In the genomic region with DNA sequence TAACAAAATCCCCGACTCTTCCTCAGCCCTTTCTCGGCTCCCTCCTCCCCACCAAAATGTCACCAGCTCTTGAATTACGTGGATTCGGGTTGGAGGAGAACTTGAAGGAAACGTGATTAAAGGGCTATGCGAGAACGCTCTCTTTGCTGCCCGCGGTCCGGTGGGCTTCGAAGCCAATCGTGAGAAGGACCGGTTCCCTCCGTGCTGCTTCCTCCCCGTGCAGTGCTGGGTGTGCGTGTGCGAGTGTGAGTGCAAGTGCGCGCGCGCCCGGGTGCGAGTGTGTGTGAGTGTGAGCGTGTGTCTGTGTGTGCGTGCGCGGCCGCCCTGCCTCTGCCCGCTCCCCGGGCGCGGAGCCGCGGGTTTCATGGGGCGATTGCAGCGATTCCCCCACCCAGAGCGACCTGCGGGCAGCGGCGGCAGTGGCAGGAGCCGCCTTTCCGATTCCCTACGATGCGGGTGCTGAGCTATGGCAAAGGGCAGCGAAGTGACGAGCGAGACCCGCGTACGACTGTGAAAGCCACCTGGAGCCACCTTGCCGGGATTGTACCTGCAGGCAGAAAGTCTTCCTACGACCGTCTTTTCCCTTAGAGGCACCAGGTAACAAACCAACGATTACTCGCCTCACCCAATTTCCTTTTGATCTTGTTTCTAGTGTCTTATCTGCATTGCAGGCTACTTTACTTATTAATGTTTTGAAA, we compare ENCODE assay signal across 8 cellular contexts. TPM values are rescaled to one million over a fixed set of nuclear protein-coding genes. Genes with fewer than 3 reads are reported as not detected.
DNase-seq lines count a peak whose midpoint lies in the region; ATAC-seq lines count a peak whose summit lies in the region.

No MANE protein-coding gene starts in this region.

- H3K9ac ChIP-seq in iPS-20b (ENCODE audit: low read depth, low read length), result no peak overlapping the region

- ATAC-seq in GM19351 (IDR thresholded peaks at IDR 0.05; ENCODE audit: unreplicated experiment) (no peak), GM19397 (IDR thresholded peaks at IDR 0.05; ENCODE audit: unreplicated experiment) (no peak)

- peaks cover 8% of the 10 kb centered on the region for H3K4me1 Mint-ChIP-seq in T-helper 1 cell treated with Interleukin-12 subunit alpha and Interleukin-12 subunit beta and Interleukin-4 antibody, amounts not matched to agents 30 μg/mL and 1 μg/mL, for 36 hours (ENCODE audit: low read depth)
- no peaks in the 10 kb centered on the region for H3K4me1 Mint-ChIP-seq in activated T-helper 1 cell treated with anti-CD3 and anti-CD28 coated beads, Interleukin-12 subunit alpha, Interleukin-12 subunit beta, Interleukin-2, Interleukin-4 antibody, amounts not matched to agents 30 ng/mL and 10 ng/mL and 1 ng/mL, durations not matched to agents 14 hours and 24 hours and 36 hours (ENCODE audit: low read depth)

- no peaks in the 10 kb centered on the region for H3K9me3 Mint-ChIP-seq in T-helper 1 cell treated with Interleukin-12 subunit alpha and Interleukin-12 subunit beta and Interleukin-4 antibody, amounts not matched to agents 30 μg/mL and 1 μg/mL, for 36 hours
- H3K9me3 Mint-ChIP-seq in activated T-helper 1 cell treated with anti-CD3 and anti-CD28 coated beads, Interleukin-12 subunit alpha, Interleukin-12 subunit beta, Interleukin-2, Interleukin-4 antibody, amounts not matched to agents 30 ng/mL and 10 ng/mL and 1 ng/mL, durations not matched to agents 14 hours and 24 hours and 36 hours, result no peaks in the 10 kb centered on the region

- H3K4me1 ChIP-seq in iPS-20b (ENCODE audit: insufficient read depth, low read length), result peaks cover 2% of the 10 kb centered on the region; the same call in 1 of the 2 replicates

- no peak overlapping the region for H3K27ac ChIP-seq in iPS-20b (ENCODE audit: low read length)

- H3K4me3 Mint-ChIP-seq in T-helper 1 cell treated with Interleukin-12 subunit alpha and Interleukin-12 subunit beta and Interleukin-4 antibody, amounts not matched to agents 30 μg/mL and 1 μg/mL, for 36 hours, result peak overlapping the region; percentile 14
- peak overlapping the region; percentile 42 for H3K4me3 Mint-ChIP-seq in activated T-helper 1 cell treated with anti-CD3 and anti-CD28 coated beads, Interleukin-12 subunit alpha, Interleukin-12 subunit beta, Interleukin-2, Interleukin-4 antibody, amounts not matched to agents 30 ng/mL and 10 ng/mL and 1 ng/mL, durations not matched to agents 14 hours and 24 hours and 36 hours

- H3K9me3 ChIP-seq in iPS-20b (ENCODE audit: insufficient read depth, low read depth, low read length), result no peaks in the 10 kb centered on the region

- H3K36me3 ChIP-seq in iPS-20b (ENCODE audit: insufficient read depth, low read depth, low read length), result no peaks in the 10 kb centered on the region

- H3K27me3 ChIP-seq in iPS-20b (ENCODE audit: insufficient read depth, low read length), result peaks cover 89% of the 10 kb centered on the region

- peak overlapping the region; percentile 80 for H3K4me3 ChIP-seq in iPS-20b (ENCODE audit: low read length)

- intact Hi-C loops in activated T-helper 1 cell treated with anti-CD3 and anti-CD28 coated beads, Interleukin-12 subunit alpha, Interleukin-12 subunit beta, Interleukin-2, Interleukin-4 antibody, amounts not matched to agents 30 ng/mL and 10 ng/mL and 1 ng/mL, durations not matched to agents 14 hours and 24 hours and 36 hours (cut with micrococcal nuclease), result no loop called here

- H3K36me3 Mint-ChIP-seq in T-helper 1 cell treated with Interleukin-12 subunit alpha and Interleukin-12 subunit beta and Interleukin-4 antibody, amounts not matched to agents 30 μg/mL and 1 μg/mL, for 36 hours (ENCODE audit: low read depth), result peaks cover 2% of the 10 kb centered on the region
- H3K36me3 Mint-ChIP-seq in activated T-helper 1 cell treated with anti-CD3 and anti-CD28 coated beads, Interleukin-12 subunit alpha, Interleukin-12 subunit beta, Interleukin-2, Interleukin-4 antibody, amounts not matched to agents 30 ng/mL and 10 ng/mL and 1 ng/mL, durations not matched to agents 14 hours and 24 hours and 36 hours (ENCODE audit: low read depth), result no peaks in the 10 kb centered on the region

- H3K27me3 Mint-ChIP-seq in T-helper 1 cell treated with Interleukin-12 subunit alpha and Interleukin-12 subunit beta and Interleukin-4 antibody, amounts not matched to agents 30 μg/mL and 1 μg/mL, for 36 hours (ENCODE audit: low read depth), result peaks cover 78% of the 10 kb centered on the region
- peaks cover 73% of the 10 kb centered on the region for H3K27me3 Mint-ChIP-seq in activated T-helper 1 cell treated with anti-CD3 and anti-CD28 coated beads, Interleukin-12 subunit alpha, Interleukin-12 subunit beta, Interleukin-2, Interleukin-4 antibody, amounts not matched to agents 30 ng/mL and 10 ng/mL and 1 ng/mL, durations not matched to agents 14 hours and 24 hours and 36 hours (ENCODE audit: insufficient read depth)

- no peak for DNase-seq in T-helper 1 cell
- no peak for DNase-seq in activated T-helper 1 cell treated with anti-CD3 and anti-CD28 coated beads, Interleukin-12 subunit alpha, Interleukin-12 subunit beta, Interleukin-2, Interleukin-4 antibody, amounts not matched to agents 30 ng/mL and 10 ng/mL and 1 ng/mL, durations not matched to agents 14 hours and 24 hours and 36 hours (ENCODE audit: low spot score)
- peak; percentile 24 for DNase-seq in superior temporal gyrus (ENCODE audit: extremely low spot score)
- no peak for DNase-seq in NCI-H2227 treated with DMSO at 0.1 percent for 48 hours (lab: John Stamatoyannopoulos, UW)

- no peak overlapping the region for H3K27ac Mint-ChIP-seq in T-helper 1 cell treated with Interleukin-12 subunit alpha and Interleukin-12 subunit beta and Interleukin-4 antibody, amounts not matched to agents 30 μg/mL and 1 μg/mL, for 36 hours
- no peak overlapping the region for H3K27ac Mint-ChIP-seq in activated T-helper 1 cell treated with anti-CD3 and anti-CD28 coated beads, Interleukin-12 subunit alpha, Interleukin-12 subunit beta, Interleukin-2, Interleukin-4 antibody, amounts not matched to agents 30 ng/mL and 10 ng/mL and 1 ng/mL, durations not matched to agents 14 hours and 24 hours and 36 hours

RNA-seq across cellular contexts. Expression of a gene that starts 1.4 kb away (rescaled TPM):
- not detected in 2 replicates for total RNA-seq in activated T-helper 1 cell treated with anti-CD3 and anti-CD28 coated beads, Interleukin-12 subunit alpha, Interleukin-12 subunit beta, Interleukin-2, Interleukin-4 antibody, amounts not matched to agents 30 ng/mL and 10 ng/mL and 1 ng/mL, durations not matched to agents 14 hours and 24 hours and 36 hours
